Comparison of ENCODE assay signal across 14 cellular contexts in genomic region chr14:65054471-65055085, GRCh38. TPM values are rescaled to one million over a fixed set of nuclear protein-coding genes. Genes with fewer than 3 reads are reported as not detected.
A peak's percentile ranks its signal among the peaks of the same experiment; 100 is the strongest.
DNase-seq lines count a peak whose midpoint lies in the region; ATAC-seq and TF ChIP-seq lines count a peak whose summit lies in the region.
"Had no signal": no experiment of that assay in that cellular context is flagged by ENCODE, and none has a peak within 500 bp of the region (broad histone marks: within the 10 kb centered on the region; RNA-seq: fewer than 3 reads in every experiment).

No MANE protein-coding gene starts in this region.

- no peak for DNase-seq in PC-3
- DNase-seq in left ventricle myocardium inferior = no peak
- peak; percentile 57 for DNase-seq in sciatic nerve (ENCODE audit: low spot score)
- DNase-seq in vagina (ENCODE audit: extremely low spot score in 2 of 2) = no peak
- no peak for DNase-seq in cortex of kidney (lab: John Stamatoyannopoulos, UW)
- DNase-seq in NCI-H748 (lab: John Stamatoyannopoulos, UW; ENCODE audit: unreplicated experiment) = no peak
- DNase-seq: activated CD8-positive, alpha-beta memory T cell treated with anti-CD3 and anti-CD28 coated beads for 24 hours; activated gamma-delta T cell treated with Interleukin-2 at 50 U/mL for 16 hours; gastrocnemius medialis; NCI-H1436; NCI-H510A treated with DMSO at 0.1 percent for 48 hours; stimulated activated CD4-positive, alpha-beta T cell treated with anti-CD3 and anti-CD28 coated beads, Interleukin-2, amount 100 ng/mL, for 24 hours had no signal

- no peak overlapping the region for H3K27ac ChIP-seq in PC-3 (ENCODE audit: low read length)
- peak overlapping the region; percentile 27 for H3K27ac ChIP-seq in left ventricle myocardium inferior (replicated peaks)
- no peak overlapping the region for H3K27ac ChIP-seq in vagina
- H3K27ac ChIP-seq: gastrocnemius medialis had no signal

- POLR2A ChIA-PET in PC-3 (lab: Charles Lee; ENCODE audit: unreplicated experiment) = no interaction called here

- no peaks in the 10 kb centered on the region for H4K20me1 ChIP-seq in PC-3 (ENCODE audit: low read length)

- TF ChIP-seq CTCF in PC-3 (conservative IDR thresholded peaks at IDR 0.05; ENCODE audit: low read depth, low read length) (no peak), left ventricle myocardium inferior (IDR thresholded peaks at IDR 0.05; ENCODE audit: borderline replicate concordance) (no peak), vagina (IDR thresholded peaks at IDR 0.05) (no peak)

- H3K9me3 ChIP-seq in PC-3 (ENCODE audit: low read length) (no peaks in the 10 kb centered on the region), left ventricle myocardium inferior (replicated peaks) (no peaks in the 10 kb centered on the region), vagina (no peaks in the 10 kb centered on the region)
- H3K9me3 ChIP-seq: gastrocnemius medialis had no signal

- H3K9me2 ChIP-seq in PC-3 (replicated peaks; ENCODE audit: low read length) = no peaks in the 10 kb centered on the region

- no peak for TF ChIP-seq POLR2A in vagina (IDR thresholded peaks at IDR 0.05)

- intact Hi-C loops in PC-3 (cut with micrococcal nuclease) = no loop called here
- intact Hi-C loops in left ventricle myocardium inferior (cut with micrococcal nuclease) = no loop called here
- intact Hi-C loops in sciatic nerve (cut with DNase I) = no loop called here
- intact Hi-C loops in vagina (cut with DNase I) = no loop called here

- CTCF ChIA-PET in PC-3 (lab: Charles Lee) = no interaction called here

- H3K4me2 ChIP-seq in PC-3 (ENCODE audit: low read length) = no peak overlapping the region

- no peak overlapping the region for H3K9ac ChIP-seq in PC-3 (ENCODE audit: low read length)

- H3F3A ChIP-seq in PC-3 (ENCODE audit: low read length, unreplicated experiment) = no peaks in the 10 kb centered on the region

- H3K36me3 ChIP-seq in PC-3 (ENCODE audit: low read depth, low read length) = peaks cover 8% of the 10 kb centered on the region
- peaks cover 36% of the 10 kb centered on the region for H3K36me3 ChIP-seq in left ventricle myocardium inferior
- peaks cover 0 to 14% of the 10 kb centered on the region in 2 donors for H3K36me3 ChIP-seq in vagina

- no peak overlapping the region for H3K4me3 ChIP-seq in PC-3 (ENCODE audit: low read length)
- no peak overlapping the region for H3K4me3 ChIP-seq in left ventricle myocardium inferior
- no peak overlapping the region for H3K4me3 ChIP-seq in vagina
- H3K4me3 ChIP-seq: gastrocnemius medialis had no signal

- H3K27me3 ChIP-seq in PC-3 (ENCODE audit: low read length) = no peaks in the 10 kb centered on the region
- H3K27me3 ChIP-seq in left ventricle myocardium inferior (ENCODE audit: low read depth) = no peaks in the 10 kb centered on the region
- no peaks in the 10 kb centered on the region for H3K27me3 ChIP-seq in vagina
- H3K27me3 ChIP-seq: gastrocnemius medialis had no signal

- BruUV-seq in PC-3 (replicated peaks; lab: Mats Ljungman, UMichigan) = no TSS peak

- ATAC-seq in GM19452 (IDR thresholded peaks at IDR 0.05; ENCODE audit: unreplicated experiment) = peak; percentile 61
- peak; percentile 25; the same call in 1 of the 2 replicates for ATAC-seq in PC-3
- peak; percentile 60 for ATAC-seq in sciatic nerve
- ATAC-seq in HG03354 (IDR thresholded peaks at IDR 0.05; ENCODE audit: poor library complexity, severe bottlenecking, unreplicated experiment) = no peak

- no peaks in the 10 kb centered on the region for H3K79me2 ChIP-seq in PC-3 (ENCODE audit: low read length)

- H2AFZ ChIP-seq in PC-3 (ENCODE audit: low read length) = no peak overlapping the region

- no peaks in the 10 kb centered on the region for H3K4me1 ChIP-seq in PC-3 (ENCODE audit: insufficient read depth, low read length)
- peaks cover 14% of the 10 kb centered on the region for H3K4me1 ChIP-seq in left ventricle myocardium inferior
- H3K4me1 ChIP-seq in vagina = peaks cover 4% of the 10 kb centered on the region
- H3K4me1 ChIP-seq: gastrocnemius medialis had no signal

RNA-seq across cellular contexts. Expression of gene MAX, which starts 47.7 kb away (rescaled TPM):
- 58.8 and 68.9 TPM in 2 replicates for total RNA-seq in PC-3 (2014; rRNA removed)
- 81.9 TPM for total RNA-seq in left ventricle myocardium inferior
- total RNA-seq in sciatic nerve = 131 TPM
- total RNA-seq in vagina = 71.7 TPM
